In genomic region chr2:62412347-62412742, GRCh38 we compare ENCODE assay signal across 1 cellular context.
TF ChIP-seq lines count a peak whose summit lies in the region.

No MANE protein-coding gene starts in this region.

TF ChIP-seq in K562, 482 proteins besides CTCF, POLR2A, EP300 and RAD21 (continued from another document):
- TF ChIP-seq ZNF592 (IDR thresholded peaks at IDR 0.05) (no peak), ATF1 (CRISPR knock-in tag; IDR thresholded peaks at IDR 0.05) (no peak), ATF1 (tag; IDR thresholded peaks at IDR 0.05) (no peak)
